Comparison of ENCODE assay signal across 24 cellular contexts in genomic region chr22:49490692-49491091, GRCh38.
A peak's percentile ranks its signal among the peaks of the same experiment; 100 is the strongest.
DNase-seq lines count a peak whose midpoint lies in the region; ATAC-seq, FAIRE-seq and TF ChIP-seq lines count a peak whose summit lies in the region.
"Had no signal": no experiment of that assay in that cellular context is flagged by ENCODE, and none has a peak within 500 bp of the region (broad histone marks: within the 10 kb centered on the region; RNA-seq: fewer than 3 reads in every experiment).

No MANE protein-coding gene starts in this region.

- H3K36me3 Mint-ChIP-seq in CD14-positive monocyte, result no peaks in the 10 kb centered on the region
- no peaks in the 10 kb centered on the region for H3K36me3 Mint-ChIP-seq in endodermal cell (ENCODE audit: low read depth)
- no peaks in the 10 kb centered on the region for H3K36me3 Mint-ChIP-seq in CD4-positive, alpha-beta memory T cell
- H3K36me3 Mint-ChIP-seq: CD4-positive, CD25-positive, alpha-beta regulatory T cell had no signal

- H2AK5ac ChIP-seq in neuronal stem cell (ENCODE audit: low read depth, low read length), result peak overlapping the region; percentile 92

- CTCF ChIA-PET in K562 (lab: Yijun Ruan, JAX; ENCODE audit: low intra/inter-chr PET ratio), result no interaction called here
- CTCF ChIA-PET in CD4-positive, alpha-beta memory T cell (lab: Charles Lee; ENCODE audit: partially characterized antibody), result no interaction called here

- H3K79me1 ChIP-seq in neuronal stem cell (ENCODE audit: low read depth, low read length), result no peaks in the 10 kb centered on the region

- no peak overlapping the region for H4K91ac ChIP-seq in neuronal stem cell (ENCODE audit: low read depth, low read length, poor library complexity)

- peak overlapping the region; percentile 66 for H2BK5ac ChIP-seq in neuronal stem cell (ENCODE audit: low read length)

- H3K23ac ChIP-seq in neuronal stem cell (ENCODE audit: low read depth, low read length, poor library complexity), result peak overlapping the region; percentile 85

- intact Hi-C loops in CD14-positive monocyte (cut with micrococcal nuclease), result no loop called here
- intact Hi-C loops in K562 (cut with micrococcal nuclease), result no loop called here
- intact Hi-C loops in CD4-positive, alpha-beta memory T cell (cut with micrococcal nuclease), result no loop called here

- H3K27ac Mint-ChIP-seq in CD14-positive monocyte (no peak overlapping the region), endodermal cell (no peak overlapping the region)
- no peak overlapping the region for H3K27ac Mint-ChIP-seq in CD4-positive, alpha-beta memory T cell
- H3K27ac Mint-ChIP-seq: CD4-positive, CD25-positive, alpha-beta regulatory T cell; CD8-positive, alpha-beta memory T cell; H9 had no signal

- 78% methylated on average over 10 of the region's 18 CpGs for WGBS in K562 (ENCODE audit: insufficient coverage, low coverage, missing lambda C conversion rate)
- WGBS in endodermal cell (ENCODE audit: insufficient coverage in 1 of 2, insufficient read length in 1 of 2), 2 experiments, result 94 to 95% methylated on average over 14 to 18 of the region's 18 CpGs
- no CpG with 5 or more reads among the region's 18 CpGs for WGBS in neuronal stem cell (ENCODE audit: extremely low coverage in 2 of 2, insufficient read length in 2 of 2, insufficient replicate concordance in 1 of 2), 2 donors

- H2BK12ac ChIP-seq in neuronal stem cell (ENCODE audit: low read length), result peak overlapping the region; percentile 73

- H3K4me1 ChIP-seq in K562 (replicated peaks in 1 of 2; ENCODE audit: control insufficient read depth in 2 of 2, insufficient read depth in 2 of 2, low read length in 2 of 2), result peaks cover 2 to 47% of the 10 kb centered on the region in 2 experiments; a peak in 4 of 5 replicates
- H3K4me1 ChIP-seq in endodermal cell (ENCODE audit: control insufficient read depth, insufficient read depth, low read length), result no peaks in the 10 kb centered on the region
- peaks cover 0 to 1% of the 10 kb centered on the region in 2 donors for H3K4me1 ChIP-seq in neuronal stem cell (ENCODE audit: control insufficient read depth in 2 of 2, insufficient read depth in 1 of 2, low read depth in 1 of 2, low read length in 2 of 2)
- no peaks in the 10 kb centered on the region for H3K4me1 ChIP-seq in CD4-positive, alpha-beta memory T cell (ENCODE audit: insufficient read depth, low read length)
- H3K4me1 ChIP-seq: A549 had no signal

- no peak overlapping the region for H3K4me3 ChIP-seq in K562
- H3K4me3 ChIP-seq in endodermal cell (ENCODE audit: low read length), result no peak overlapping the region
- no peak overlapping the region for H3K4me3 ChIP-seq in neuronal stem cell (ENCODE audit: low read length in 2 of 2)
- H3K4me3 ChIP-seq in CD4-positive, alpha-beta memory T cell (ENCODE audit: low read length in 2 of 2), result no peak overlapping the region
- H3K4me3 ChIP-seq: A549, GM12878, GM23248 had no signal

- TF ChIP-seq POLR2A in K562 (conservative IDR thresholded peaks at IDR 0.05), result no peak

- H3K27me3 ChIP-seq in K562 (ENCODE audit: control insufficient read depth in 2 of 2, insufficient read depth in 2 of 2, low read length in 2 of 2), result no peaks in the 10 kb centered on the region
- no peaks in the 10 kb centered on the region for H3K27me3 ChIP-seq in endodermal cell (ENCODE audit: control insufficient read depth, insufficient read depth, low read length, poor library complexity, severe bottlenecking)
- H3K27me3 ChIP-seq in neuronal stem cell (ENCODE audit: control insufficient read depth in 3 of 3, insufficient read depth in 3 of 3, low read depth in 1 of 3, low read length in 3 of 3), result no peaks in the 10 kb centered on the region
- H3K27me3 ChIP-seq in CD4-positive, alpha-beta memory T cell (ENCODE audit: insufficient read depth, low read length), result no peaks in the 10 kb centered on the region

- no peak overlapping the region for H3K27ac ChIP-seq in K562 (ENCODE audit: extremely low read depth, low read depth, low read length)
- H3K27ac ChIP-seq in endodermal cell (ENCODE audit: low read depth, low read length), result no peak overlapping the region
- no peak overlapping the region for H3K27ac ChIP-seq in neuronal stem cell (replicated peaks; ENCODE audit: low read length)
- no peak overlapping the region for H3K27ac ChIP-seq in CD4-positive, alpha-beta memory T cell (ENCODE audit: low read depth, low read length)
- H3K27ac ChIP-seq: A549, GM23248 had no signal

- no peak overlapping the region for H2BK120ac ChIP-seq in neuronal stem cell (ENCODE audit: low read depth, low read length)

- no peak overlapping the region for H3K4me3 Mint-ChIP-seq in CD14-positive monocyte
- no peak overlapping the region for H3K4me3 Mint-ChIP-seq in endodermal cell
- no peak overlapping the region for H3K4me3 Mint-ChIP-seq in CD4-positive, alpha-beta memory T cell
- H3K4me3 Mint-ChIP-seq: CD4-positive, CD25-positive, alpha-beta regulatory T cell; H9 had no signal

- peak overlapping the region; percentile 71 for H3K14ac ChIP-seq in neuronal stem cell (ENCODE audit: low read length)

- H3K4me2 ChIP-seq in K562 (ENCODE audit: insufficient read depth, low read length) (no peak overlapping the region), neuronal stem cell (ENCODE audit: insufficient read depth, low read length, poor library complexity, severe bottlenecking) (no peak overlapping the region)
- H3K4me2 ChIP-seq: A549 had no signal

- no peak overlapping the region for H2AFZ ChIP-seq in K562 (ENCODE audit: low read depth, low read length)
- H2AFZ ChIP-seq in neuronal stem cell (ENCODE audit: low read length), result no peak overlapping the region
- H2AFZ ChIP-seq: GM23248 had no signal

- 0 out of 2 replicates have a peak, but pooled peaks cover 6% of the 10 kb centered on the region for H4K20me1 ChIP-seq in K562 (replicated peaks; ENCODE audit: control insufficient read depth, insufficient read depth, low read length)

- H3K9me3 Mint-ChIP-seq in CD14-positive monocyte, result peaks cover 0 to 6% (median 3%) of the 10 kb centered on the region in 7 donors
- no peaks in the 10 kb centered on the region for H3K9me3 Mint-ChIP-seq in endodermal cell
- H3K9me3 Mint-ChIP-seq in CD4-positive, alpha-beta memory T cell, result no peaks in the 10 kb centered on the region
- H3K9me3 Mint-ChIP-seq: CD8-positive, alpha-beta memory T cell; H9 had no signal

- in situ Hi-C loops in K562 (cut with MboI), result no loop called here

- no peak for TF ChIP-seq RAD21 in K562 (CRISPR knock-in tag; conservative IDR thresholded peaks at IDR 0.05 in 1 of 2, IDR thresholded peaks at IDR 0.05 in 1 of 2)

- H3K4ac ChIP-seq in neuronal stem cell (ENCODE audit: low read length), result no peak overlapping the region

- no peaks in the 10 kb centered on the region for H3K9me3 ChIP-seq in K562 (replicated peaks; ENCODE audit: control insufficient read depth, insufficient read depth, low read depth, low read length)
- no peaks in the 10 kb centered on the region for H3K9me3 ChIP-seq in endodermal cell (ENCODE audit: control insufficient read depth, low read length)
- H3K9me3 ChIP-seq in neuronal stem cell (replicated peaks in 1 of 2; ENCODE audit: control insufficient read depth in 2 of 2, insufficient read depth in 1 of 2, low read depth in 1 of 2, low read length in 2 of 2), result peaks cover 0 to 3% of the 10 kb centered on the region in 2 donors
- no peaks in the 10 kb centered on the region for H3K9me3 ChIP-seq in CD4-positive, alpha-beta memory T cell (ENCODE audit: control insufficient read depth in 1 of 2, low read length in 2 of 2)
- H3K9me3 ChIP-seq: A549 had no signal

- FAIRE-seq in K562 (lab: Jason Lieb, UNC), result no peak
- FAIRE-seq: A549, D721Med, GM12878, GM19239 had no signal

- H3K18ac ChIP-seq in neuronal stem cell (ENCODE audit: low read length), result peak overlapping the region; percentile 91

- ATAC-seq in K562, result no peak
- ATAC-seq in left lobe of liver, result no peak
- ATAC-seq: A549, GM12878, HCT116 had no signal

- H3K9ac ChIP-seq in K562 (ENCODE audit: insufficient read depth in 1 of 2, low read depth in 2 of 2, low read length in 2 of 2) (peak overlapping the region in 1 of 2 experiments; percentile 45; a peak in 1 of 4 replicates), endodermal cell (ENCODE audit: extremely low read depth, low read length, poor library complexity, severe bottlenecking) (no peak overlapping the region), neuronal stem cell (ENCODE audit: low read depth, low read length, poor library complexity) (no peak overlapping the region)
- H3K9ac ChIP-seq: GM23248 had no signal

- H3K9me1 ChIP-seq in K562 (ENCODE audit: control insufficient read depth, insufficient read depth, low read length), result peaks cover 3% of the 10 kb centered on the region

- H3K4me1 Mint-ChIP-seq in CD14-positive monocyte, result peaks cover 8% of the 10 kb centered on the region
- H3K4me1 Mint-ChIP-seq in endodermal cell, result peaks cover 9% of the 10 kb centered on the region
- no peaks in the 10 kb centered on the region for H3K4me1 Mint-ChIP-seq in CD4-positive, alpha-beta memory T cell
- H3K4me1 Mint-ChIP-seq: CD8-positive, alpha-beta memory T cell had no signal

- peak overlapping the region; percentile 49 for H2BK15ac ChIP-seq in neuronal stem cell (ENCODE audit: low read length)

- no TSS peak for BruUV-seq in K562 (replicated peaks; lab: Mats Ljungman, UMichigan)

- DNase-seq in CD14-positive monocyte (ENCODE audit: low spot score) (peak; percentile 20), K562 (ENCODE audit: extremely low read depth in 1 of 4, low spot score in 3 of 4) (no peak), endodermal cell (peak; percentile 47), neuronal stem cell (ENCODE audit: low spot score) (no peak), AG08396 (ENCODE audit: low spot score) (no peak), left lobe of liver (ENCODE audit: low spot score) (no peak), cerebellar nuclear complex (lab: John Stamatoyannopoulos, UW) (no peak)
- DNase-seq in CD4-positive, alpha-beta memory T cell, result no peak
- DNase-seq: 8988T; ACHN; C1 segment of cervical spinal cord; CD4-positive, CD25-positive, alpha-beta regulatory T cell; CD8-positive, alpha-beta memory T cell; DMS 273 treated with DMSO at 0.1 percent for 48 hours; DMS79; EL; GDM1; GM23248; H9 had no signal

- TF ChIP-seq CTCF in CD14-positive monocyte (IDR thresholded peaks at IDR 0.05), result no peak
- TF ChIP-seq CTCF in K562 (IDR thresholded peaks at IDR 0.05 in 2 of 3, conservative IDR thresholded peaks at IDR 0.05 in 1 of 3; ENCODE audit: insufficient read depth in 2 of 3, low read depth in 1 of 3, low read length in 3 of 3), result no peak
- TF ChIP-seq CTCF in endodermal cell (conservative IDR thresholded peaks at IDR 0.05), result no peak

- H4K8ac ChIP-seq in neuronal stem cell (ENCODE audit: low read depth, low read length), result no peak overlapping the region

- no peaks in the 10 kb centered on the region for H3K36me3 ChIP-seq in K562 (ENCODE audit: control insufficient read depth, insufficient read depth, low read length)
- no peaks in the 10 kb centered on the region for H3K36me3 ChIP-seq in endodermal cell (ENCODE audit: control insufficient read depth, insufficient read depth, low read length)
- H3K36me3 ChIP-seq in neuronal stem cell (replicated peaks in 1 of 2; ENCODE audit: control insufficient read depth in 2 of 2, insufficient read depth in 2 of 2, low read length in 2 of 2), result no peaks in the 10 kb centered on the region
- no peaks in the 10 kb centered on the region for H3K36me3 ChIP-seq in CD4-positive, alpha-beta memory T cell (ENCODE audit: insufficient read depth, low read length)

- peaks cover 5% of the 10 kb centered on the region; the same call in 1 of the 3 replicates for H3K79me2 ChIP-seq in K562 (ENCODE audit: control insufficient read depth, insufficient read depth, low read length)

- POLR2A ChIA-PET in K562 (lab: Yijun Ruan, JAX), result interaction anchor here (0.5 to 1.2 kb wide), 3 partner anchors 9 to 143 kb away, joined by 3 to 4 read pairs (median 3); no protein-coding TSS in a partner anchor
- POLR2A ChIA-PET in CD4-positive, alpha-beta memory T cell (lab: Charles Lee; ENCODE audit: partially characterized antibody), result no interaction called here

- H3K27me3 Mint-ChIP-seq in CD14-positive monocyte (ENCODE audit: low read depth in 3 of 3), result peaks cover 0 to 8% (median 1%) of the 10 kb centered on the region in 3 donors
- peaks cover 1% of the 10 kb centered on the region for H3K27me3 Mint-ChIP-seq in endodermal cell (ENCODE audit: insufficient read depth)
- peaks cover 0 to 1% of the 10 kb centered on the region in 2 donors for H3K27me3 Mint-ChIP-seq in CD4-positive, alpha-beta memory T cell
- H3K27me3 Mint-ChIP-seq: CD4-positive, CD25-positive, alpha-beta regulatory T cell had no signal

- TF ChIP-seq EP300 in K562 (IDR thresholded peaks at IDR 0.05; ENCODE audit: low read length), result no peak

Comparison
In these comparisons a context has a peak if more than half of its experiments do, and no peak if none do; other contexts are left out.
1. DNase-seq: peak in CD14-positive monocyte (single experiment) and endodermal cell (single experiment); none in K562 (0 of 4), neuronal stem cell (single experiment), AG08396 (single experiment), CD4-positive, alpha-beta memory T cell (0 of 5), left lobe of liver (single experiment) and cerebellar nuclear complex (0 of 2).